19 cellular contexts compared by ENCODE assay signal in genomic region chr9:98124637-98125426, GRCh38. TPM values are rescaled to one million over a fixed set of nuclear protein-coding genes. Genes with fewer than 3 reads are reported as not detected.
DNase-seq lines count a peak whose midpoint lies in the region; ATAC-seq, FAIRE-seq and TF ChIP-seq lines count a peak whose summit lies in the region.
"Had no signal": no experiment of that assay in that cellular context is flagged by ENCODE, and none has a peak within 500 bp of the region (broad histone marks: within the 10 kb centered on the region; RNA-seq: fewer than 3 reads in every experiment).

No MANE protein-coding gene starts in this region.

- no peaks in the 10 kb centered on the region for H3K27me3 Mint-ChIP-seq in activated T-cell treated with anti-CD3 and anti-CD28 coated beads, Interleukin-2, amount 50 U/mL, for 24 hours
- no peaks in the 10 kb centered on the region for H3K27me3 Mint-ChIP-seq in activated T-cell treated with anti-CD3 and anti-CD28 coated beads, Interleukin-2, amount 50 U/mL, for 4 hours (ENCODE audit: low read depth)

- H3K27ac ChIP-seq in RWPE1 (peak overlapping the region; percentile 15), kidney (ENCODE audit: low read depth in 2 of 2, low read length in 2 of 2) (no peak overlapping the region), neutrophil (peak overlapping the region; percentile 31), esophagus squamous epithelium (no peak overlapping the region)
- H3K27ac ChIP-seq: 22Rv1, C4-2B had no signal

- TF ChIP-seq CTCF in RWPE1 (conservative IDR thresholded peaks at IDR 0.05; ENCODE audit: low read depth), result no peak
- TF ChIP-seq CTCF in kidney (IDR thresholded peaks at IDR 0.05; ENCODE audit: borderline replicate concordance, extremely low read depth, insufficient read depth), result no peak
- no peak for TF ChIP-seq CTCF in neutrophil (IDR thresholded peaks at IDR 0.05)
- no peak for TF ChIP-seq CTCF in esophagus squamous epithelium (IDR thresholded peaks at IDR 0.05)

- no peak overlapping the region for H3K4me3 Mint-ChIP-seq in activated T-cell treated with anti-CD3 and anti-CD28 coated beads, Interleukin-2, amount 50 U/mL, for 24 hours
- H3K4me3 Mint-ChIP-seq in activated T-cell treated with anti-CD3 and anti-CD28 coated beads, Interleukin-2, amount 50 U/mL, for 4 hours, result no peak overlapping the region
- H3K4me3 Mint-ChIP-seq: CD8-positive, alpha-beta T cell; H9 had no signal

- intact Hi-C loops in kidney (cut with DNase I), result no loop called here
- intact Hi-C loops in esophagus squamous epithelium (cut with DNase I), result no loop called here

- 88 to 89% methylated on average over 9 to 12 of the region's 15 CpGs for WGBS in esophagus squamous epithelium, 2 donors

- no peak for TF ChIP-seq POLR2A in esophagus squamous epithelium (IDR thresholded peaks at IDR 0.05)

- POLR2A ChIA-PET in RWPE1 (lab: Yijun Ruan, JAX; ENCODE audit: low non-redundant PET), result interaction anchor here (1.4 kb wide), 1 partner anchor 67 kb away, joined by 4 read pairs; the partner anchor contains the start of gene CORO2A

- H3K27me3 ChIP-seq in neutrophil (no peaks in the 10 kb centered on the region), esophagus squamous epithelium (no peaks in the 10 kb centered on the region)

- DNase-seq in activated T-cell treated with anti-CD3 and anti-CD28 coated beads, Interleukin-2, amount 50 U/mL, for 24 hours, result no peak
- DNase-seq in activated T-cell treated with anti-CD3 and anti-CD28 coated beads, Interleukin-2, amount 50 U/mL, for 4 hours, result no peak
- DNase-seq in RWPE1 (ENCODE audit: low spot score) (no peak), kidney (peak; percentile 34), esophagus squamous epithelium (lab: John Stamatoyannopoulos, UW) (no peak)
- no peak for DNase-seq in activated CD8-positive, alpha-beta memory T cell treated with anti-CD3 and anti-CD28 coated beads, Interleukin-2, amount 50 U/mL, for 4 hours
- DNase-seq: CD8-positive, alpha-beta T cell; COR-L47; DND-41; GDM1; GOT3; H9 had no signal

- CTCF ChIA-PET in RWPE1 (lab: Yijun Ruan, JAX), result no interaction called here

- peaks cover 27% of the 10 kb centered on the region for H3K36me3 Mint-ChIP-seq in activated T-cell treated with anti-CD3 and anti-CD28 coated beads, Interleukin-2, amount 50 U/mL, for 24 hours (ENCODE audit: low read depth)
- H3K36me3 Mint-ChIP-seq in activated T-cell treated with anti-CD3 and anti-CD28 coated beads, Interleukin-2, amount 50 U/mL, for 4 hours (ENCODE audit: insufficient read depth), result peaks cover 11% of the 10 kb centered on the region

- H3K9me3 ChIP-seq in kidney (ENCODE audit: control insufficient read depth in 1 of 2, low read length in 2 of 2) (no peaks in the 10 kb centered on the region), neutrophil (no peaks in the 10 kb centered on the region), esophagus squamous epithelium (no peaks in the 10 kb centered on the region)

- peaks cover 0 to 3% of the 10 kb centered on the region in 2 donors for H3K4me1 ChIP-seq in kidney (ENCODE audit: control insufficient read depth in 1 of 2, insufficient read depth in 1 of 2, low read depth in 1 of 2, low read length in 2 of 2)
- peaks cover 40 to 47% of the 10 kb centered on the region in 2 experiments for H3K4me1 ChIP-seq in neutrophil (ENCODE audit: control insufficient read depth in 1 of 2, insufficient read depth in 1 of 2, low read depth in 1 of 2, low read length in 1 of 2)
- peaks cover 6 to 30% (median 16%) of the 10 kb centered on the region in 3 donors for H3K4me1 ChIP-seq in esophagus squamous epithelium

- no peak for ATAC-seq in activated T-cell treated with anti-CD3 and anti-CD28 coated beads, Interleukin-2, amount 50 U/mL, for 4 hours
- no peak for ATAC-seq in HG03565 (IDR thresholded peaks at IDR 0.05; ENCODE audit: unreplicated experiment)
- ATAC-seq: CD8-positive, alpha-beta T cell had no signal

- H3K36me3 ChIP-seq in kidney (ENCODE audit: control insufficient read depth in 1 of 2, insufficient read depth in 2 of 2, low read length in 2 of 2) (no peaks in the 10 kb centered on the region), neutrophil (peaks cover 48% of the 10 kb centered on the region), esophagus squamous epithelium (peaks cover 0 to 73% (median 0%) of the 10 kb centered on the region in 3 donors)

- FAIRE-seq in kidney (lab: Jason Lieb, UNC), result no peak
- FAIRE-seq: D721Med, GM12892, GM19239 had no signal

- H3K9ac ChIP-seq in kidney (ENCODE audit: low read length in 2 of 2), result no peak overlapping the region

- H3K4me1 Mint-ChIP-seq in activated T-cell treated with anti-CD3 and anti-CD28 coated beads, Interleukin-2, amount 50 U/mL, for 24 hours (ENCODE audit: low read depth), result peaks cover 23% of the 10 kb centered on the region
- peaks cover 30% of the 10 kb centered on the region for H3K4me1 Mint-ChIP-seq in activated T-cell treated with anti-CD3 and anti-CD28 coated beads, Interleukin-2, amount 50 U/mL, for 4 hours (ENCODE audit: low read depth)

- H3K27ac Mint-ChIP-seq in activated T-cell treated with anti-CD3 and anti-CD28 coated beads, Interleukin-2, amount 50 U/mL, for 24 hours, result peak overlapping the region; percentile 30
- H3K27ac Mint-ChIP-seq: CD8-positive, alpha-beta T cell had no signal

- H3K9me3 Mint-ChIP-seq in activated T-cell treated with anti-CD3 and anti-CD28 coated beads, Interleukin-2, amount 50 U/mL, for 24 hours, result no peaks in the 10 kb centered on the region
- no peaks in the 10 kb centered on the region for H3K9me3 Mint-ChIP-seq in activated T-cell treated with anti-CD3 and anti-CD28 coated beads, Interleukin-2, amount 50 U/mL, for 4 hours
- H3K9me3 Mint-ChIP-seq: CD8-positive, alpha-beta T cell; H9 had no signal

- H3K4me3 ChIP-seq in kidney (ENCODE audit: low read length in 2 of 2) (no peak overlapping the region), neutrophil (ENCODE audit: low read depth in 1 of 2, low read length in 1 of 2) (no peak overlapping the region), esophagus squamous epithelium (no peak overlapping the region)

RNA-seq across cellular contexts. Expression of gene TRIM14, which starts 5.8 kb away (rescaled TPM):
- total RNA-seq in activated T-cell treated with anti-CD3 and anti-CD28 coated beads, Interleukin-2, amount 50 U/mL, for 4 hours, result 10 to 100 TPM; 30.4 to 40.6 (median 32.5) TPM
- total RNA-seq in kidney (26.3 TPM), esophagus squamous epithelium (10 to 100 TPM; 21.0 to 39.2 (median 31.6) TPM)
- 11.3 TPM for polyA plus RNA-seq in kidney (ENCODE audit: insufficient read depth, low read depth, low replicate concordance)

Comparison
In these comparisons a context has a peak if more than half of its experiments do, and no peak if none do; other contexts are left out.
1. H3K27ac ChIP-seq: peak in RWPE1 (single experiment) and neutrophil (single experiment); none in kidney (0 of 2) and esophagus squamous epithelium (0 of 4).